Comparison of ENCODE assay signal across 1 cellular context in the genomic region with DNA sequence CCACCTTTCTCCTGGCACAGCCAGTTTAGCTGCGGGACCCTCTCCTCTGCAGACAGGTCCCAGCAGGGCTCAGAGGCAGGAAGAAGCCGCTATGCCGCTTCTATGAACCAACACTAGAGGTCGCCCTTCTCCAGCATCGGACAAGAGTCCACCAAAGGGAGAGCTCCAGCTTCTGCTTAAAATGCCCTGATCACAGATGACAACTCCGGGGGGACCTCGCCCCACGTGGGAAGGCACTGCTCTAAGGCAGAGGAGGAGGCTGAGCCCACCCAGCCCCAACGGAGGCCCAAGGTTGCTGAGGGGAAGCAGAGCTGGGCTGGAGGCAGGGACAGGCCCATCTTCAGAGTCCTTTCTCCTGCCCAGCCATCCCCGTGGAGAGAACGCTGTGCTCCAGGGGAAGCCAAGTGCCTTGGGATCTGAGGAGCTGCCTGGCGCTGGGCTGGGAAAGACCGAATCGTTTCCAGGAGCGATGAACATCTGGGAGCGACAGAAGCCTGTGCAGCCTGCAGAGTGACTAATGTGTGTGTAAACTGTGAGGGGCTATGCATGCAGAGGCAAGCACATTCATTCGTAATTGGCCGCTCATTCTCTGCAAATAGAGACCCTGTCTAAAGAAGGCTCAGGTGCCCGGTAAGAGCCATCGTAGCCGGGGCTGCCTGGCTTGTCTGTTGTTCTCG.
A peak's percentile ranks its signal among the peaks of the same experiment; 100 is the strongest.
TF ChIP-seq lines count a peak whose summit lies in the region.

No MANE protein-coding gene starts in this region.

TF ChIP-seq in HepG2, 621 proteins besides CTCF, POLR2A, EP300 and RAD21 (continued from another document):
- TF ChIP-seq SKIL (CRISPR knock-in tag; IDR thresholded peaks at IDR 0.05; ENCODE audit: borderline replicate concordance) (no peak), RFX1 (IDR thresholded peaks at IDR 0.05) (no peak), ZNF264 (CRISPR knock-in tag; IDR thresholded peaks at IDR 0.05) (no peak), ZNF234 (CRISPR knock-in tag; conservative IDR thresholded peaks at IDR 0.05) (no peak), NR1H2 (CRISPR knock-in tag; IDR thresholded peaks at IDR 0.05; ENCODE audit: borderline replicate concordance, low read depth) (no peak), NR2C2 (CRISPR knock-in tag; IDR thresholded peaks at IDR 0.05; ENCODE audit: borderline replicate concordance) (no peak), JDP2 (CRISPR knock-in tag; IDR thresholded peaks at IDR 0.05; ENCODE audit: borderline replicate concordance) (no peak), ATF1 (CRISPR knock-in tag; IDR thresholded peaks at IDR 0.05) (no peak), CC2D1A (CRISPR knock-in tag; IDR thresholded peaks at IDR 0.05) (no peak), TMF1 (CRISPR knock-in tag; IDR thresholded peaks at IDR 0.05; ENCODE audit: low read depth) (no peak), STAG1 (CRISPR knock-in tag; IDR thresholded peaks at IDR 0.05) (peak; percentile 81), TOPORS (CRISPR knock-in tag; IDR thresholded peaks at IDR 0.05) (no peak), POGZ (CRISPR knock-in tag; IDR thresholded peaks at IDR 0.05) (no peak), HDAC6 (IDR thresholded peaks at IDR 0.05; ENCODE audit: low read depth, low read length) (no peak), KDM5A (IDR thresholded peaks at IDR 0.05; ENCODE audit: borderline replicate concordance, low read length) (no peak), ATF7 (IDR thresholded peaks at IDR 0.05) (no peak), ATF7 (CRISPR knock-in tag; IDR thresholded peaks at IDR 0.05) (no peak), ZNF142 (CRISPR knock-in tag; IDR thresholded peaks at IDR 0.05) (no peak), MAFK (conservative IDR thresholded peaks at IDR 0.05 in 1 of 2, IDR thresholded peaks at IDR 0.05 in 1 of 2; ENCODE audit: low read length in 2 of 2) (no peak), ZNF317 (CRISPR knock-in tag; IDR thresholded peaks at IDR 0.05) (no peak), ZNF143 (CRISPR knock-in tag; IDR thresholded peaks at IDR 0.05) (0 out of 2 replicates have a peak, but pooled peaks have one; percentile 9), HNF4G (IDR thresholded peaks at IDR 0.05; ENCODE audit: borderline replicate concordance, low read depth, low read length) (no peak), HNF4G (CRISPR knock-in tag; IDR thresholded peaks at IDR 0.05; ENCODE audit: borderline replicate concordance, low read depth) (0 out of 2 replicates have a peak, but pooled peaks have one; percentile 25)
- TF ChIP-seq, protein P1, sequence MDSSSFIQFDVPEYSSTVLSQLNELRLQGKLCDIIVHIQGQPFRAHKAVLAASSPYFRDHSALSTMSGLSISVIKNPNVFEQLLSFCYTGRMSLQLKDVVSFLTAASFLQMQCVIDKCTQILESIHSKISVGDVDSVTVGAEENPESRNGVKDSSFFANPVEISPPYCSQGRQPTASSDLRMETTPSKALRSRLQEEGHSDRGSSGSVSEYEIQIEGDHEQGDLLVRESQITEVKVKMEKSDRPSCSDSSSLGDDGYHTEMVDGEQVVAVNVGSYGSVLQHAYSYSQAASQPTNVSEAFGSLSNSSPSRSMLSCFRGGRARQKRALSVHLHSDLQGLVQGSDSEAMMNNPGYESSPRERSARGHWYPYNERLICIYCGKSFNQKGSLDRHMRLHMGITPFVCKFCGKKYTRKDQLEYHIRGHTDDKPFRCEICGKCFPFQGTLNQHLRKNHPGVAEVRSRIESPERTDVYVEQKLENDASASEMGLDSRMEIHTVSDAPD (CRISPR knock-in tag; IDR thresholded peaks at IDR 0.05) = no peak
- TF ChIP-seq, protein P2, sequence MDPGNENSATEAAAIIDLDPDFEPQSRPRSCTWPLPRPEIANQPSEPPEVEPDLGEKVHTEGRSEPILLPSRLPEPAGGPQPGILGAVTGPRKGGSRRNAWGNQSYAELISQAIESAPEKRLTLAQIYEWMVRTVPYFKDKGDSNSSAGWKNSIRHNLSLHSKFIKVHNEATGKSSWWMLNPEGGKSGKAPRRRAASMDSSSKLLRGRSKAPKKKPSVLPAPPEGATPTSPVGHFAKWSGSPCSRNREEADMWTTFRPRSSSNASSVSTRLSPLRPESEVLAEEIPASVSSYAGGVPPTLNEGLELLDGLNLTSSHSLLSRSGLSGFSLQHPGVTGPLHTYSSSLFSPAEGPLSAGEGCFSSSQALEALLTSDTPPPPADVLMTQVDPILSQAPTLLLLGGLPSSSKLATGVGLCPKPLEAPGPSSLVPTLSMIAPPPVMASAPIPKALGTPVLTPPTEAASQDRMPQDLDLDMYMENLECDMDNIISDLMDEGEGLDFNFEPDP (CRISPR knock-in tag; conservative IDR thresholded peaks at IDR 0.05) = no peak
